In the genomic region with DNA sequence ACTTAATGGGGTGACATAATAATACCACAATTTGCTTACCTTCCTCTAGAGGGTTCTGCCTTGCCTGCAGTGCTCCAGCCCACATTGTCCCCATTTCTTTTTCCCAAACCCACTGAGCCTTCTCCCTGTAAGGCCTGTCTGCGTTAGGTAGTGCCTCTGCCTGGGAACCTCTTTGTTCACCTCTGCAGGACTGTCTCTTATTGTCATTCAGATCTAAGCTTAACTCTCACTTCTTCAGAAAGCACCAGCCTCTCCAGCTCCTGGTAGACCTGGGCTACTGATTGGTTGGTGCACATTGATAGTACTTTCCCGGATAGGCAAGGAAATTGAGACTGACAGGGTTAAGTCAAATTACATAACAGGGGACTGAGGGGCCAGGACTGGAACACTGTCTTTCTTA, we compare ENCODE assay signal across 18 cellular contexts. TPM values are rescaled to one million over a fixed set of nuclear protein-coding genes. Genes with fewer than 3 reads are reported as not detected.
DNase-seq lines count a peak whose midpoint lies in the region; ATAC-seq, FAIRE-seq and TF ChIP-seq lines count a peak whose summit lies in the region.
"Had no signal": no experiment of that assay in that cellular context is flagged by ENCODE, and none has a peak within 500 bp of the region (broad histone marks: within the 10 kb centered on the region; RNA-seq: fewer than 3 reads in every experiment).

No MANE protein-coding gene starts in this region.

- H3K27ac ChIP-seq in small intestine (ENCODE audit: low read depth in 1 of 2, low read length in 1 of 2) = no peak overlapping the region

- H3K4me1 ChIP-seq in small intestine (ENCODE audit: control insufficient read depth in 2 of 2, insufficient read depth in 1 of 2, low read depth in 1 of 2, low read length in 1 of 2) = no peaks in the 10 kb centered on the region

- peak overlapping the region; percentile 29 for H3K27ac Mint-ChIP-seq in progenitor cell of endocrine pancreas
- H3K27ac Mint-ChIP-seq in activated CD8-positive, alpha-beta T cell treated with anti-CD3 and anti-CD28 coated beads for 36 hours = no peak overlapping the region
- H3K27ac Mint-ChIP-seq: B cell; CD4-positive, alpha-beta T cell had no signal

- peak; percentile 7 for FAIRE-seq in bronchial epithelial cell (lab: Jason Lieb, UNC)
- no peak for FAIRE-seq in small intestine (lab: Jason Lieb, UNC)
- FAIRE-seq: A204.1, GM12878, GM18507 had no signal

- H3K36me3 ChIP-seq in H7 (replicated peaks; ENCODE audit: control insufficient read depth, insufficient read depth, low read length) (no peaks in the 10 kb centered on the region), bronchial epithelial cell (ENCODE audit: control insufficient read depth, insufficient read depth, low read length) (no peaks in the 10 kb centered on the region), small intestine (ENCODE audit: control insufficient read depth in 2 of 2, insufficient read depth in 2 of 2, low read length in 2 of 2) (no peaks in the 10 kb centered on the region)

- intact Hi-C loops in activated CD8-positive, alpha-beta T cell treated with anti-CD3 and anti-CD28 coated beads for 36 hours (cut with micrococcal nuclease) = no loop called here

- H3K4me1 Mint-ChIP-seq in progenitor cell of endocrine pancreas (ENCODE audit: low read depth) = no peaks in the 10 kb centered on the region
- H3K4me1 Mint-ChIP-seq in activated CD8-positive, alpha-beta T cell treated with anti-CD3 and anti-CD28 coated beads for 36 hours (ENCODE audit: low read depth) = no peaks in the 10 kb centered on the region
- H3K4me1 Mint-ChIP-seq: B cell had no signal

- no peaks in the 10 kb centered on the region for H3K9me3 ChIP-seq in small intestine (ENCODE audit: control insufficient read depth, low read depth)

- no peak for ATAC-seq in GM18520 (IDR thresholded peaks at IDR 0.05; ENCODE audit: unreplicated experiment)
- ATAC-seq in activated CD8-positive, alpha-beta T cell treated with anti-CD3 and anti-CD28 coated beads for 36 hours = no peak
- ATAC-seq: GM12878, HCT116 had no signal

- no peaks in the 10 kb centered on the region for H3K36me3 Mint-ChIP-seq in progenitor cell of endocrine pancreas (ENCODE audit: insufficient read depth)
- H3K36me3 Mint-ChIP-seq in activated CD8-positive, alpha-beta T cell treated with anti-CD3 and anti-CD28 coated beads for 36 hours (ENCODE audit: low read depth) = no peaks in the 10 kb centered on the region

- H3K4me3 Mint-ChIP-seq in progenitor cell of endocrine pancreas (ENCODE audit: low read depth) = no peak overlapping the region
- no peak overlapping the region for H3K4me3 Mint-ChIP-seq in activated CD8-positive, alpha-beta T cell treated with anti-CD3 and anti-CD28 coated beads for 36 hours
- H3K4me3 Mint-ChIP-seq: B cell; CD4-positive, alpha-beta T cell had no signal

- 81 to 92% (median 89%) methylated on average over 2 of the region's 2 CpGs for WGBS in small intestine, 3 donors

- DNase-seq in H7 (peak; percentile 31), bronchial epithelial cell (ENCODE audit: low read depth) (no peak), iPS DF 4.7 (ENCODE audit: extremely low read depth, low spot score) (peak; percentile 22), progenitor cell of endocrine pancreas (ENCODE audit: low spot score, unreplicated experiment) (no peak), small intestine (no peak)
- no peak for DNase-seq in activated CD8-positive, alpha-beta T cell treated with anti-CD3 and anti-CD28 coated beads for 36 hours
- DNase-seq: C1 segment of cervical spinal cord; Calu3; CD4-positive, alpha-beta T cell; DMS 273 treated with DMSO at 0.1 percent for 48 hours; GOT3 had no signal

- POLR2A ChIA-PET in activated CD8-positive, alpha-beta T cell treated with anti-CD3 and anti-CD28 coated beads for 36 hours (lab: Charles Lee) = no interaction called here

- H3K27me3 Mint-ChIP-seq in progenitor cell of endocrine pancreas = no peaks in the 10 kb centered on the region
- no peaks in the 10 kb centered on the region for H3K27me3 Mint-ChIP-seq in activated CD8-positive, alpha-beta T cell treated with anti-CD3 and anti-CD28 coated beads for 36 hours
- H3K27me3 Mint-ChIP-seq: B cell; CD4-positive, alpha-beta T cell had no signal

- CTCF ChIA-PET in activated CD8-positive, alpha-beta T cell treated with anti-CD3 and anti-CD28 coated beads for 36 hours (lab: Charles Lee) = no interaction called here

- H3K9me3 Mint-ChIP-seq in progenitor cell of endocrine pancreas (ENCODE audit: low read depth) = no peaks in the 10 kb centered on the region
- H3K9me3 Mint-ChIP-seq in activated CD8-positive, alpha-beta T cell treated with anti-CD3 and anti-CD28 coated beads for 36 hours = no peaks in the 10 kb centered on the region

- TF ChIP-seq CTCF in bronchial epithelial cell (IDR thresholded peaks at IDR 0.05; ENCODE audit: insufficient read depth, low read length, severe bottlenecking) (no peak), progenitor cell of endocrine pancreas (IDR thresholded peaks at IDR 0.05; ENCODE audit: unreplicated experiment) (no peak)
- no peak for TF ChIP-seq CTCF in activated CD8-positive, alpha-beta T cell treated with anti-CD3 and anti-CD28 coated beads for 36 hours (IDR thresholded peaks at IDR 0.05)

- H3K27me3 ChIP-seq in H7 (ENCODE audit: control insufficient read depth, insufficient read depth, low read length) (no peaks in the 10 kb centered on the region), bronchial epithelial cell (ENCODE audit: control insufficient read depth, insufficient read depth, low read length) (no peaks in the 10 kb centered on the region), small intestine (ENCODE audit: control insufficient read depth in 2 of 2, insufficient read depth in 2 of 2, low read length in 2 of 2) (no peaks in the 10 kb centered on the region)

- no peak overlapping the region for H3K4me3 ChIP-seq in H7 (ENCODE audit: insufficient read depth, low read depth, low read length)
- H3K4me3 ChIP-seq in bronchial epithelial cell (ENCODE audit: low read depth, low read length) = no peak overlapping the region
- no peak overlapping the region for H3K4me3 ChIP-seq in small intestine (ENCODE audit: low read depth in 1 of 2, low read length in 2 of 2)
- H3K4me3 ChIP-seq: GM12878 had no signal

RNA-seq across cellular contexts. Expression of a gene that starts 49.1 kb away (rescaled TPM):
- total RNA-seq in H7 (2014; rRNA removed; shearing (Covaris generic)) = 0.04 and 0.14 TPM in 2 replicates
- 0.13 TPM in 1 of 2 replicates, not detected in the other for total RNA-seq in bronchial epithelial cell
- total RNA-seq in progenitor cell of endocrine pancreas = 1.1 TPM in 2 replicates
- total RNA-seq in activated CD8-positive, alpha-beta T cell treated with anti-CD3 and anti-CD28 coated beads for 36 hours = not detected
- 1 to 10 TPM in 1 of 3 donors, not detected in 2; 1.2 TPM for polyA plus RNA-seq in small intestine
- total RNA-seq: B cell; CD4-positive, alpha-beta T cell; G401; GM12878 had no signal

Comparison
In these comparisons a context has a peak if more than half of its experiments do, and no peak if none do; other contexts are left out.
1. DNase-seq: peak in H7 (single experiment) and iPS DF 4.7 (single experiment); none in bronchial epithelial cell (single experiment), progenitor cell of endocrine pancreas (single experiment), activated CD8-positive, alpha-beta T cell treated with anti-CD3 and anti-CD28 coated beads for 36 hours (single experiment) and small intestine (single experiment).